8 cellular contexts compared by ENCODE assay signal in genomic region chr13:107650081-107650701, GRCh38.
A peak's percentile ranks its signal among the peaks of the same experiment; 100 is the strongest.
DNase-seq lines count a peak whose midpoint lies in the region; ATAC-seq, FAIRE-seq and TF ChIP-seq lines count a peak whose summit lies in the region.

No MANE protein-coding gene starts in this region.

- peak; percentile 5 for DNase-seq in AG09319 (ENCODE audit: extremely low read depth, low read depth)
- DNase-seq in Peyer's patch = peak in 2 of 3 donors; percentile 48 to 58
- peak; percentile 57 for DNase-seq in MCF 10A (ENCODE audit: unreplicated experiment)
- peak; percentile 58 for DNase-seq in kidney
- peak; percentile 55 for DNase-seq in stimulated activated CD8-positive, alpha-beta memory T cell treated with anti-CD3 and anti-CD28 coated beads, Interleukin-4, amount 100 ng/mL, for 48 hours
- no peak for DNase-seq in NCI-H446 (lab: John Stamatoyannopoulos, UW)

- CTCF ChIA-PET in MCF 10A (lab: Yijun Ruan, JAX) = interaction anchor here (0.6 to 4.7 kb wide), 61 partner anchors 11 to 589 kb away, joined by 3 to 70 read pairs (median 4); no protein-coding TSS in a partner anchor

- peak; percentile 84 for TF ChIP-seq CTCF in AG09319 (IDR thresholded peaks at IDR 0.05; ENCODE audit: low read depth, low read length)
- peak in 4 of 6 experiments; percentile 27 to 53 (median 50) for TF ChIP-seq CTCF in Peyer's patch (IDR thresholded peaks at IDR 0.05)
- TF ChIP-seq CTCF in MCF 10A (IDR thresholded peaks at IDR 0.05; ENCODE audit: unreplicated experiment) = peak; percentile 63
- TF ChIP-seq CTCF in kidney (IDR thresholded peaks at IDR 0.05; ENCODE audit: borderline replicate concordance, extremely low read depth, insufficient read depth) = peak; percentile 59

- H3K9ac ChIP-seq in kidney (ENCODE audit: low read length in 2 of 2) = no peak overlapping the region

- H3K4me1 ChIP-seq in Peyer's patch = no peaks in the 10 kb centered on the region
- no peaks in the 10 kb centered on the region for H3K4me1 ChIP-seq in kidney (ENCODE audit: control insufficient read depth in 1 of 2, insufficient read depth in 1 of 2, low read depth in 1 of 2, low read length in 2 of 2)

- TF ChIP-seq POLR2A in Peyer's patch (IDR thresholded peaks at IDR 0.05) = no peak

- H3K9me3 Mint-ChIP-seq in MCF 10A (ENCODE audit: unreplicated experiment) = peaks cover 7% of the 10 kb centered on the region

- no peak overlapping the region for H3K4me3 ChIP-seq in Peyer's patch
- H3K4me3 ChIP-seq in kidney (ENCODE audit: low read length in 2 of 2) = no peak overlapping the region

- H3K27me3 Mint-ChIP-seq in MCF 10A (ENCODE audit: insufficient read depth, unreplicated experiment) = peaks cover 11% of the 10 kb centered on the region

- no peak overlapping the region for H3K27ac Mint-ChIP-seq in MCF 10A (ENCODE audit: low read depth, unreplicated experiment)

- H3K4me1 Mint-ChIP-seq in MCF 10A (ENCODE audit: insufficient read depth, unreplicated experiment) = no peaks in the 10 kb centered on the region

- H3K27ac ChIP-seq in Peyer's patch (no peak overlapping the region), kidney (ENCODE audit: low read depth in 2 of 2, low read length in 2 of 2) (no peak overlapping the region)

- H3K27me3 ChIP-seq in Peyer's patch = no peaks in the 10 kb centered on the region

- H3K4me3 Mint-ChIP-seq in MCF 10A (ENCODE audit: unreplicated experiment) = peak overlapping the region; percentile 19

- H3K36me3 ChIP-seq in Peyer's patch (no peaks in the 10 kb centered on the region), kidney (ENCODE audit: control insufficient read depth in 1 of 2, insufficient read depth in 2 of 2, low read length in 2 of 2) (no peaks in the 10 kb centered on the region)

- ATAC-seq in GM18858 (IDR thresholded peaks at IDR 0.05; ENCODE audit: unreplicated experiment) (peak; percentile 85), HG03095 (IDR thresholded peaks at IDR 0.05; ENCODE audit: unreplicated experiment) (peak; percentile 84)

- FAIRE-seq in kidney (lab: Jason Lieb, UNC) = no peak

- H3K36me3 Mint-ChIP-seq in MCF 10A (ENCODE audit: insufficient read depth, unreplicated experiment) = no peaks in the 10 kb centered on the region

- no TSS peak for BruUV-seq in MCF 10A (replicated peaks; lab: Mats Ljungman, UMichigan)

- intact Hi-C loops in MCF 10A (cut with micrococcal nuclease) (loop anchor here (1.0 to 10.0 kb wide), 3 partner anchors 277 to 505 kb away; no protein-coding TSS in a partner anchor), kidney (cut with DNase I) (loop anchor here (5.0 kb wide), 1 partner anchor 448 kb away; no protein-coding TSS in a partner anchor)

- POLR2A ChIA-PET in MCF 10A (lab: Yijun Ruan, JAX) = interaction anchor here (0.7 to 1.2 kb wide), 2 partner anchors 11 to 15 kb away, joined by 3 to 4 read pairs; no protein-coding TSS in a partner anchor

- H3K9me3 ChIP-seq in Peyer's patch (no peaks in the 10 kb centered on the region), kidney (ENCODE audit: control insufficient read depth in 1 of 2, low read length in 2 of 2) (no peaks in the 10 kb centered on the region)

Comparison
In these comparisons a context has a peak if more than half of its experiments do, and no peak if none do; other contexts are left out.
1. DNase-seq: peak in AG09319 (single experiment), Peyer's patch (2 of 3), MCF 10A (single experiment), kidney (single experiment) and stimulated activated CD8-positive, alpha-beta memory T cell treated with anti-CD3 and anti-CD28 coated beads, Interleukin-4, amount 100 ng/mL, for 48 hours (single experiment); none in NCI-H446 (0 of 2).
2. Peak in every context shown above with its lines, with median percentiles within 50 percentile points of each other: CTCF ChIP-seq.